9 cellular contexts compared by ENCODE assay signal in genomic region chr5:88890070-88890781, GRCh38. TPM values are rescaled to one million over a fixed set of nuclear protein-coding genes. Genes with fewer than 3 reads are reported as not detected.
DNase-seq lines count a peak whose midpoint lies in the region; TF ChIP-seq lines count a peak whose summit lies in the region.
"Had no signal": no experiment of that assay in that cellular context is flagged by ENCODE, and none has a peak within 500 bp of the region (broad histone marks: within the 10 kb centered on the region; RNA-seq: fewer than 3 reads in every experiment).

No MANE protein-coding gene starts in this region.

- H2BK120ac ChIP-seq in trophoblast cell (ENCODE audit: insufficient read depth, low read length, poor library complexity), result no peak overlapping the region

- no peaks in the 10 kb centered on the region for H3K9me3 Mint-ChIP-seq in Calu3 (ENCODE audit: low read depth, unreplicated experiment)

- no peak overlapping the region for H4K8ac ChIP-seq in trophoblast cell (ENCODE audit: low read depth, low read length)

- no peaks in the 10 kb centered on the region for H3K36me3 ChIP-seq in trophoblast cell (ENCODE audit: control insufficient read depth in 1 of 2, insufficient read depth in 2 of 2, low read length in 2 of 2)

- no peak overlapping the region for H3K23ac ChIP-seq in trophoblast cell (ENCODE audit: low read length)

- H3K4ac ChIP-seq in trophoblast cell (ENCODE audit: low read depth, low read length), result no peak overlapping the region

- H2AK5ac ChIP-seq in trophoblast cell (ENCODE audit: low read length), result no peak overlapping the region

- H3K36me3 Mint-ChIP-seq in Calu3 (ENCODE audit: insufficient read depth, unreplicated experiment), result peaks cover 10% of the 10 kb centered on the region

- H3K4me1 ChIP-seq in trophoblast cell (ENCODE audit: control insufficient read depth in 1 of 2, insufficient read depth in 2 of 2, low read length in 2 of 2), result peaks cover 6 to 10% of the 10 kb centered on the region in 2 experiments

- peaks cover 14% of the 10 kb centered on the region for H3K4me1 Mint-ChIP-seq in Calu3 (ENCODE audit: low read depth, unreplicated experiment)

- H3K79me1 ChIP-seq in trophoblast cell (ENCODE audit: low read length), result peaks cover 5% of the 10 kb centered on the region

- H3K4me3 ChIP-seq in fibroblast of mammary gland (ENCODE audit: control insufficient read depth, low read depth, low read length) (peak overlapping the region; percentile 68), trophoblast cell (ENCODE audit: low read depth, low read length) (no peak overlapping the region)

- no peak overlapping the region for H2BK12ac ChIP-seq in trophoblast cell (ENCODE audit: low read length)

- H3K4me2 ChIP-seq in trophoblast cell (ENCODE audit: low read length), result peak overlapping the region; percentile 95

- no peak overlapping the region for H4K12ac ChIP-seq in trophoblast cell (ENCODE audit: low read depth, low read length)

- TF ChIP-seq CTCF in Calu3 (IDR thresholded peaks at IDR 0.05; ENCODE audit: unreplicated experiment), result no peak
- no peak for TF ChIP-seq CTCF in fibroblast of mammary gland (conservative IDR thresholded peaks at IDR 0.05; ENCODE audit: control insufficient read depth, insufficient read depth, low read depth, low read length)

- no TSS peak for BruUV-seq in Calu3 (replicated peaks; lab: Mats Ljungman, UMichigan)

- no peak overlapping the region for H3K27ac ChIP-seq in trophoblast cell (ENCODE audit: low read depth, low read length)

- H3K79me2 ChIP-seq in trophoblast cell (ENCODE audit: control insufficient read depth, insufficient read depth, low read length, poor library complexity), result no peaks in the 10 kb centered on the region

- DNase-seq in Calu3 (no peak), OCI-M1 (lab: John Stamatoyannopoulos, UW) (peak; percentile 60), fibroblast of mammary gland (ENCODE audit: low read depth) (no peak), trophoblast cell (no peak), AG08396 (ENCODE audit: low spot score) (no peak), DMS114 treated with DMSO at 0.1 percent for 48 hours (lab: John Stamatoyannopoulos, UW; ENCODE audit: unreplicated experiment) (no peak), DMS 273 treated with DMSO at 0.1 percent for 48 hours (lab: John Stamatoyannopoulos, UW) (no peak)
- no peak for DNase-seq in stimulated activated CD4-positive, alpha-beta T cell treated with anti-CD3 and anti-CD28 coated beads, Interleukin-15, amount 100 ng/mL, for 24 hours
- DNase-seq: mesendoderm had no signal

- no peak overlapping the region for H3K9ac ChIP-seq in trophoblast cell (ENCODE audit: low read length)

- no peaks in the 10 kb centered on the region for H3K9me3 ChIP-seq in trophoblast cell (ENCODE audit: insufficient read depth, low read depth, low read length)

- H3K4me3 Mint-ChIP-seq in Calu3 (ENCODE audit: low read depth, unreplicated experiment), result peak overlapping the region; percentile 99

- no CpG with 5 or more reads among the region's 10 CpGs for WGBS in trophoblast cell (ENCODE audit: extremely low coverage, insufficient coverage, insufficient read length)

- H3K18ac ChIP-seq in trophoblast cell (ENCODE audit: low read length), result no peak overlapping the region

- H4K91ac ChIP-seq in trophoblast cell (ENCODE audit: low read depth, low read length), result no peak overlapping the region

- CTCF ChIA-PET in Calu3 (lab: Charles Lee), result no interaction called here

- peak overlapping the region; percentile 65 for H3K27ac Mint-ChIP-seq in Calu3 (ENCODE audit: unreplicated experiment)

- no peak overlapping the region for H2BK5ac ChIP-seq in trophoblast cell (ENCODE audit: low read depth, low read length, poor library complexity)

- H3K27me3 Mint-ChIP-seq in Calu3 (ENCODE audit: unreplicated experiment), result no peaks in the 10 kb centered on the region

- no peak overlapping the region for H3K14ac ChIP-seq in trophoblast cell (ENCODE audit: low read length)

- intact Hi-C loops in Calu3 (cut with micrococcal nuclease; ENCODE audit: unreplicated experiment), result no loop called here

- no peaks in the 10 kb centered on the region for H3K27me3 ChIP-seq in trophoblast cell (ENCODE audit: insufficient read depth, low read length)

- H2AFZ ChIP-seq in trophoblast cell (ENCODE audit: insufficient read depth, low read length, poor library complexity), result no peak overlapping the region

RNA-seq across cellular contexts. Expression of gene MEF2C, which starts 7.2 kb away (rescaled TPM):
- total RNA-seq in Calu3 (2022), result 6.1 and 6.5 TPM in 2 replicates
- 6.4 and 7.1 TPM in 2 replicates for polyA plus RNA-seq in trophoblast cell (2013)
